Comparison of ENCODE assay signal across 1 cellular context in the genomic region with DNA sequence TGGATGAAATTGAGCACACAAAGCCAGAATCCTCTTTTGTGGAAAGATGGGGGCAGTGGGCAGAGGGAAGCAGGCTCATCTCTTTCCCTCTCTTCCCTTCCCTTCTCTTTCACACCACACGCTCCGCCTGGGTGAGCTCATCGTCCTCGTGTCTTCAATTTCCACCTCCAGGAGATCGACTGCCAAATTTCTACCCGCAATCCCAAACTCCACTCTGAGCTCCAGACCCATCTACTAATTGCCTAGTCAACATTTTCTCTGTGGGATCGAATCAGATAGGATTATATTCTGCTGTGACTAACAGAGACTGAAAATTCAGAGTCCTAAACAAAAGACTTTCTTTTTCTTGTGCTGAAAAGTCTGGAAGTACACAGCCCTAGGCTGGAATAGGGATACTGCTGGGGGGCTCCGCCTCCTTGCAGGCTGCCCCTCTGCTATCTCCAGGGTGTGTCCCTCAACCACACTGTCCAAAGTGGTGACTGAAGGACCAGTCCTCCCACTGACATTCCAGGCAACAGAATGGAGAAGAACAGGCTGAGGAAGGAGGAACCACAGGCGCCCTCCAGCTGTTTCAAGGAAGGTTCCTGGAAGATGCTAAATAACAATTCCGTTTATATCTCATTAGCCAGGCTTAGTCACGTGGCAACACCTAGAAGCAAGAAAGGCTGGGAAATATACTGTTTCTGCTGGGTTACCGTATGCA.
TF ChIP-seq lines count a peak whose summit lies in the region.

No MANE protein-coding gene starts in this region.

TF ChIP-seq in H1, 55 proteins besides CTCF, POLR2A, EP300 and RAD21:
- TF ChIP-seq SP1 (IDR thresholded peaks at IDR 0.05; ENCODE audit: low read depth, low read length) (no peak), PHF8 (conservative IDR thresholded peaks at IDR 0.05; ENCODE audit: low read depth, low read length) (no peak), POLR2AphosphoS5 (IDR thresholded peaks at IDR 0.05; ENCODE audit: low read depth, low read length) (no peak), FOSL1 (IDR thresholded peaks at IDR 0.05; ENCODE audit: insufficient read depth, low read depth, low read length) (no peak), NRF1 (IDR thresholded peaks at IDR 0.05; ENCODE audit: low read depth, low read length) (no peak), TEAD4 (IDR thresholded peaks at IDR 0.05; ENCODE audit: low read depth, low read length) (no peak), SIX5 (IDR thresholded peaks at IDR 0.05; ENCODE audit: low read depth, low read length) (no peak), BACH1 (IDR thresholded peaks at IDR 0.05; ENCODE audit: low read length) (no peak), YY1 (IDR thresholded peaks at IDR 0.05; ENCODE audit: low read depth, low read length) (no peak), CBX8 (IDR thresholded peaks at IDR 0.05; ENCODE audit: borderline replicate concordance, low read depth, low read length) (no peak), KDM1A (IDR thresholded peaks at IDR 0.05; ENCODE audit: borderline replicate concordance, low read length) (no peak), TAF1 (IDR thresholded peaks at IDR 0.05; ENCODE audit: low read depth, low read length) (no peak), TAF7 (optimal IDR thresholded peaks at IDR 0.05; ENCODE audit: borderline replicate concordance, low read depth, low read length) (no peak), CHD2 (IDR thresholded peaks at IDR 0.05; ENCODE audit: low read length) (no peak), CEBPB (IDR thresholded peaks at IDR 0.05; ENCODE audit: low read depth, low read length) (no peak), NANOG (IDR thresholded peaks at IDR 0.05; ENCODE audit: insufficient read depth, low read depth, low read length, poor library complexity, severe bottlenecking) (no peak)
- TF ChIP-seq, protein P1, sequence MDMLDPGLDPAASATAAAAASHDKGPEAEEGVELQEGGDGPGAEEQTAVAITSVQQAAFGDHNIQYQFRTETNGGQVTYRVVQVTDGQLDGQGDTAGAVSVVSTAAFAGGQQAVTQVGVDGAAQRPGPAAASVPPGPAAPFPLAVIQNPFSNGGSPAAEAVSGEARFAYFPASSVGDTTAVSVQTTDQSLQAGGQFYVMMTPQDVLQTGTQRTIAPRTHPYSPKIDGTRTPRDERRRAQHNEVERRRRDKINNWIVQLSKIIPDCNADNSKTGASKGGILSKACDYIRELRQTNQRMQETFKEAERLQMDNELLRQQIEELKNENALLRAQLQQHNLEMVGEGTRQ (IDR thresholded peaks at IDR 0.05; ENCODE audit: low read length): no peak
- TF ChIP-seq, protein P2, sequence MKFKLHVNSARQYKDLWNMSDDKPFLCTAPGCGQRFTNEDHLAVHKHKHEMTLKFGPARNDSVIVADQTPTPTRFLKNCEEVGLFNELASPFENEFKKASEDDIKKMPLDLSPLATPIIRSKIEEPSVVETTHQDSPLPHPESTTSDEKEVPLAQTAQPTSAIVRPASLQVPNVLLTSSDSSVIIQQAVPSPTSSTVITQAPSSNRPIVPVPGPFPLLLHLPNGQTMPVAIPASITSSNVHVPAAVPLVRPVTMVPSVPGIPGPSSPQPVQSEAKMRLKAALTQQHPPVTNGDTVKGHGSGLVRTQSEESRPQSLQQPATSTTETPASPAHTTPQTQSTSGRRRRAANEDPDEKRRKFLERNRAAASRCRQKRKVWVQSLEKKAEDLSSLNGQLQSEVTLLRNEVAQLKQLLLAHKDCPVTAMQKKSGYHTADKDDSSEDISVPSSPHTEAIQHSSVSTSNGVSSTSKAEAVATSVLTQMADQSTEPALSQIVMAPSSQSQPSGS (IDR thresholded peaks at IDR 0.05; ENCODE audit: low read length): no peak
- TF ChIP-seq, protein P3, sequence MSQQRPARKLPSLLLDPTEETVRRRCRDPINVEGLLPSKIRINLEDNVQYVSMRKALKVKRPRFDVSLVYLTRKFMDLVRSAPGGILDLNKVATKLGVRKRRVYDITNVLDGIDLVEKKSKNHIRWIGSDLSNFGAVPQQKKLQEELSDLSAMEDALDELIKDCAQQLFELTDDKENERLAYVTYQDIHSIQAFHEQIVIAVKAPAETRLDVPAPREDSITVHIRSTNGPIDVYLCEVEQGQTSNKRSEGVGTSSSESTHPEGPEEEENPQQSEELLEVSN (IDR thresholded peaks at IDR 0.05): no peak
